In genomic region chr19:57934820-57935665, GRCh38 we compare ENCODE assay signal across 8 cellular contexts. TPM values are rescaled to one million over a fixed set of nuclear protein-coding genes. Genes with fewer than 3 reads are reported as not detected.
A peak's percentile ranks its signal among the peaks of the same experiment; 100 is the strongest.
DNase-seq lines count a peak whose midpoint lies in the region; TF ChIP-seq lines count a peak whose summit lies in the region.

Gene ZNF418 (minus strand): TSS chr19:57935402. CDS start chr19:57933822, 1,580 bp downstream.

- H3K4me1 ChIP-seq in neuron (ENCODE audit: insufficient read depth, low read length) (peaks cover 4% of the 10 kb centered on the region), uterus (no peaks in the 10 kb centered on the region)

- TF ChIP-seq POLR2A in GM18951 (IDR thresholded peaks at IDR 0.05; ENCODE audit: extremely low read depth, insufficient read depth, insufficient read length) (peak; percentile 30), uterus (IDR thresholded peaks at IDR 0.05) (no peak)

- H3K36me3 ChIP-seq in neuron (ENCODE audit: insufficient read depth, low read length) (peaks cover 36% of the 10 kb centered on the region), uterus (no peaks in the 10 kb centered on the region)

- H3K4me1 Mint-ChIP-seq in activated naive CD8-positive, alpha-beta T cell (ENCODE audit: low read depth) = peaks cover 3% of the 10 kb centered on the region
- H3K4me1 Mint-ChIP-seq in glutamatergic neuron (ENCODE audit: low read depth, unreplicated experiment) = peaks cover 2% of the 10 kb centered on the region

- peak within 1 kb of the TSS; percentile 28 for H3K27ac Mint-ChIP-seq in activated naive CD8-positive, alpha-beta T cell
- peak within 1 kb of the TSS; percentile 90 for H3K27ac Mint-ChIP-seq in glutamatergic neuron (ENCODE audit: unreplicated experiment)

- peak within 1 kb of the TSS; percentile 81 for H3K4me3 Mint-ChIP-seq in activated naive CD8-positive, alpha-beta T cell
- peak within 1 kb of the TSS; percentile 98 for H3K4me3 Mint-ChIP-seq in glutamatergic neuron (ENCODE audit: unreplicated experiment)

- intact Hi-C loops in uterus (cut with DNase I; ENCODE audit: low total_unique reads) = no loop called here

- DNase-seq in NCI-H748 (lab: John Stamatoyannopoulos, UW; ENCODE audit: unreplicated experiment) (peak; percentile 94), glutamatergic neuron (peak; percentile 65), uterus (peak; percentile 50 to 54), NAMALWA (ENCODE audit: low spot score) (no peak), GDM1 (lab: John Stamatoyannopoulos, UW) (no peak)

- TF ChIP-seq CTCF in glutamatergic neuron (IDR thresholded peaks at IDR 0.05; ENCODE audit: partially characterized antibody, unreplicated experiment) (no peak), uterus (IDR thresholded peaks at IDR 0.05) (no peak)

- H3K36me3 Mint-ChIP-seq in activated naive CD8-positive, alpha-beta T cell = peaks cover 48% of the 10 kb centered on the region
- H3K36me3 Mint-ChIP-seq in glutamatergic neuron (ENCODE audit: unreplicated experiment) = peaks cover 33% of the 10 kb centered on the region

- in situ Hi-C loops in GM18951 (cut with MboI; ENCODE audit: low sequenced_read_pairs, unreplicated experiment) = no loop called here

- H3K27me3 ChIP-seq in neuron (ENCODE audit: insufficient read depth, low read length) (no peaks in the 10 kb centered on the region), uterus (no peaks in the 10 kb centered on the region)

- no peaks in the 10 kb centered on the region for H3K27me3 Mint-ChIP-seq in activated naive CD8-positive, alpha-beta T cell
- peaks cover 6% of the 10 kb centered on the region for H3K27me3 Mint-ChIP-seq in glutamatergic neuron (ENCODE audit: unreplicated experiment)

- peak within 1 kb of the TSS; percentile 73 for H2AFZ ChIP-seq in neuron (ENCODE audit: low read depth, low read length)

- peak within 1 kb of the TSS; percentile 85 for H3K4me3 ChIP-seq in neuron (ENCODE audit: low read length)
- H3K4me3 ChIP-seq in uterus = peak within 1 kb of the TSS; percentile 39 to 74

- H3K9me3 Mint-ChIP-seq in activated naive CD8-positive, alpha-beta T cell (ENCODE audit: low read depth) = peaks cover 12% of the 10 kb centered on the region
- peaks cover 14% of the 10 kb centered on the region for H3K9me3 Mint-ChIP-seq in glutamatergic neuron (ENCODE audit: unreplicated experiment)

- H3K9me3 ChIP-seq in neuron (ENCODE audit: low read length) (peaks cover 53% of the 10 kb centered on the region), uterus (peaks cover 0 to 39% of the 10 kb centered on the region in 2 donors)

- H3K27ac ChIP-seq in uterus = peak within 1 kb of the TSS in 1 of 2 donors; percentile 56

RNA-seq across cellular contexts. Expression of gene ZNF418, which starts in this region (rescaled TPM):
- total RNA-seq in glutamatergic neuron (ENCODE audit: unreplicated experiment) (25.4 TPM), uterus (10 to 100 TPM in 2 of 4 donors, 1 to 10 TPM in 1, under 1 TPM in 1; 0.29 to 15.8 (median 9.8) TPM)

Comparison
In these comparisons a context has a peak if more than half of its experiments do, and no peak if none do; other contexts are left out.
1. DNase-seq: peak in NCI-H748 (single experiment), glutamatergic neuron (single experiment) and uterus (2 of 2); none in NAMALWA (single experiment) and GDM1 (single experiment).